Comparison of ENCODE assay signal across 8 cellular contexts in genomic region chr19:294341-294818, GRCh38. TPM values are rescaled to one million over a fixed set of nuclear protein-coding genes. Genes with fewer than 3 reads are reported as not detected.
DNase-seq lines count a peak whose midpoint lies in the region; ATAC-seq, FAIRE-seq and TF ChIP-seq lines count a peak whose summit lies in the region.

No MANE protein-coding gene starts in this region.

- H3K4me1 Mint-ChIP-seq in H9 = peaks cover 34 to 36% of the 10 kb centered on the region in 2 experiments
- peaks cover 5 to 13% of the 10 kb centered on the region in 2 donors for H3K4me1 Mint-ChIP-seq in effector memory CD8-positive, alpha-beta T cell (ENCODE audit: low read depth in 2 of 2)
- H3K4me1 Mint-ChIP-seq in naive thymus-derived CD8-positive, alpha-beta T cell = peaks cover 4 to 24% (median 20%) of the 10 kb centered on the region in 4 donors

- no peak overlapping the region for H4K8ac ChIP-seq in H9 (replicated peaks; ENCODE audit: insufficient read length, low read depth, low read length)

- H3K27me3 ChIP-seq in H9 (ENCODE audit: insufficient read depth, low read length) = no peaks in the 10 kb centered on the region; the same call in 1 of the 2 replicates

- H2BK12ac ChIP-seq in H9 (ENCODE audit: insufficient read length, low read depth, low read length) = no peak overlapping the region

- CTCF ChIA-PET in A549 (lab: Yijun Ruan, JAX) (no interaction called here), HEK293T (lab: Yijun Ruan, JAX) (no interaction called here)

- H3K23me2 ChIP-seq in H9 (ENCODE audit: insufficient read length, low read depth, low read length, poor library complexity, severe bottlenecking) = peaks cover 9% of the 10 kb centered on the region

- H3K18ac ChIP-seq in H9 (ENCODE audit: insufficient read length, low read depth, low read length) = no peak overlapping the region

- TF ChIP-seq EP300 in A549 (IDR thresholded peaks at IDR 0.05) = no peak

- no peaks in the 10 kb centered on the region for H3K79me1 ChIP-seq in H9 (ENCODE audit: insufficient read depth, low read depth, low read length, poor library complexity, severe bottlenecking)

- no peak overlapping the region for H2BK15ac ChIP-seq in H9 (ENCODE audit: low read depth, low read length)

- H3K4me2 ChIP-seq in A549 (peak overlapping the region; percentile 83; the same call in 2 of the 3 replicates), H9 (ENCODE audit: insufficient read depth, insufficient read length, low read length) (peak overlapping the region; percentile 47)

- no peak overlapping the region for H3K56ac ChIP-seq in H9 (ENCODE audit: insufficient read length, low read depth, low read length)

- peaks cover 29% of the 10 kb centered on the region for H3K27me3 Mint-ChIP-seq in H9 (ENCODE audit: low read depth)
- peaks cover 45 to 61% of the 10 kb centered on the region in 2 donors for H3K27me3 Mint-ChIP-seq in effector memory CD8-positive, alpha-beta T cell
- peaks cover 13 to 57% (median 31%) of the 10 kb centered on the region in 5 donors for H3K27me3 Mint-ChIP-seq in naive thymus-derived CD8-positive, alpha-beta T cell

- DNase-seq in A549 (ENCODE audit: low read depth in 1 of 2, low spot score in 1 of 2) (no peak), H9 (peak; percentile 52), NCI-H2171 (lab: John Stamatoyannopoulos, UW) (no peak), NCI-H748 (lab: John Stamatoyannopoulos, UW; ENCODE audit: unreplicated experiment) (no peak), HEK293T (ENCODE audit: extremely low spot score) (no peak)
- DNase-seq in effector memory CD8-positive, alpha-beta T cell = no peak
- DNase-seq in naive thymus-derived CD8-positive, alpha-beta T cell = peak in 1 of 10 donors; percentile 9

- no peak overlapping the region for H3K23ac ChIP-seq in H9 (ENCODE audit: insufficient read length, low read depth, low read length)

- no peak overlapping the region for H3K4ac ChIP-seq in H9 (ENCODE audit: low read depth, low read length)

- ATAC-seq in A549 = peak in 1 of 2 experiments; percentile 9; a peak in 1 of 6 replicates
- no peak for ATAC-seq in effector memory CD8-positive, alpha-beta T cell (replicated peaks)
- peak in 1 of 2 donors; percentile 23 for ATAC-seq in naive thymus-derived CD8-positive, alpha-beta T cell
- ATAC-seq in GM19452 (IDR thresholded peaks at IDR 0.05; ENCODE audit: unreplicated experiment) = no peak

- H3K14ac ChIP-seq in H9 (ENCODE audit: insufficient read depth, low read length) = no peak overlapping the region

- H3K27ac Mint-ChIP-seq in H9 = no peak overlapping the region
- H3K27ac Mint-ChIP-seq in effector memory CD8-positive, alpha-beta T cell = no peak overlapping the region
- H3K27ac Mint-ChIP-seq in naive thymus-derived CD8-positive, alpha-beta T cell = peak overlapping the region in 1 of 10 donors; percentile 75

- H3K4me1 ChIP-seq in A549 = peaks cover 5% of the 10 kb centered on the region; the same call in 2 of the 3 replicates
- peaks cover 2% of the 10 kb centered on the region for H3K4me1 ChIP-seq in H9 (ENCODE audit: insufficient read depth, low read length)

- peak overlapping the region; percentile 49 to 71; a peak in 4 of 5 replicates for H3K4me3 Mint-ChIP-seq in H9
- H3K4me3 Mint-ChIP-seq in effector memory CD8-positive, alpha-beta T cell = peak overlapping the region; percentile 15 to 49
- H3K4me3 Mint-ChIP-seq in naive thymus-derived CD8-positive, alpha-beta T cell = peak overlapping the region in 8 of 10 donors; percentile 51 to 63 (median 54)

- H2BK20ac ChIP-seq in H9 (ENCODE audit: low read depth, low read length, poor library complexity, severe bottlenecking) = no peak overlapping the region

- FAIRE-seq in A549 (lab: Jason Lieb, UNC) = no peak

- no peak for TF ChIP-seq RAD21 in A549 (conservative IDR thresholded peaks at IDR 0.05 in 1 of 2, IDR thresholded peaks at IDR 0.05 in 1 of 2)

- no peak overlapping the region for H4K91ac ChIP-seq in H9 (ENCODE audit: insufficient read length, low read depth, low read length)

- H2BK120ac ChIP-seq in H9 (ENCODE audit: low read depth, low read length, poor library complexity, severe bottlenecking) = no peak overlapping the region

- H4K5ac ChIP-seq in H9 (ENCODE audit: insufficient read length, low read depth, low read length) = no peak overlapping the region

- no peak overlapping the region for H2AFZ ChIP-seq in H9 (ENCODE audit: low read length)

- POLR2A ChIA-PET in A549 (lab: Yijun Ruan, JAX) = no interaction called here
- POLR2A ChIA-PET in naive thymus-derived CD8-positive, alpha-beta T cell (lab: Charles Lee) = no interaction called here
- POLR2A ChIA-PET in HEK293T (lab: Yijun Ruan, JAX) = no interaction called here

- H2BK5ac ChIP-seq in H9 (ENCODE audit: insufficient read length, low read length) = no peak overlapping the region

- TF ChIP-seq POLR2A in A549 (IDR thresholded peaks at IDR 0.05; ENCODE audit: low read length) = no peak

- peaks cover 6% of the 10 kb centered on the region in 2 experiments; a peak in 4 of 5 replicates for H3K9me3 Mint-ChIP-seq in H9
- H3K9me3 Mint-ChIP-seq in effector memory CD8-positive, alpha-beta T cell = no peaks in the 10 kb centered on the region
- no peaks in the 10 kb centered on the region for H3K9me3 Mint-ChIP-seq in naive thymus-derived CD8-positive, alpha-beta T cell

- H3K79me2 ChIP-seq in H9 (ENCODE audit: insufficient read depth, low read length) = no peaks in the 10 kb centered on the region

- H2AK5ac ChIP-seq in H9 (ENCODE audit: insufficient read length, low read length) = no peak overlapping the region

- H3K4me3 ChIP-seq in A549 = no peak overlapping the region

- TF ChIP-seq CTCF in A549 (IDR thresholded peaks at IDR 0.05) (no peak), H9 (conservative IDR thresholded peaks at IDR 0.05) (no peak)

- H3K9me3 ChIP-seq in A549 (no peaks in the 10 kb centered on the region), H9 (ENCODE audit: control insufficient read depth, low read depth, low read length) (no peaks in the 10 kb centered on the region)

- peaks cover 0 to 3% (median 1%) of the 10 kb centered on the region in 3 experiments; a peak in 3 of 7 replicates for H3K36me3 Mint-ChIP-seq in H9 (ENCODE audit: insufficient read depth in 1 of 3, low read depth in 3 of 3)
- H3K36me3 Mint-ChIP-seq in effector memory CD8-positive, alpha-beta T cell (ENCODE audit: insufficient read depth) = peaks cover 8% of the 10 kb centered on the region
- H3K36me3 Mint-ChIP-seq in naive thymus-derived CD8-positive, alpha-beta T cell = peaks cover 0 to 2% (median 0%) of the 10 kb centered on the region in 3 donors

- no peak overlapping the region for H3K27ac ChIP-seq in A549
- no peak overlapping the region for H3K27ac ChIP-seq in H9 (ENCODE audit: insufficient read length, low read depth, low read length)

- H3K9ac ChIP-seq in H9 (ENCODE audit: extremely low read depth, insufficient read length, low read length) = no peak overlapping the region

- no peaks in the 10 kb centered on the region for H4K20me1 ChIP-seq in H9 (ENCODE audit: control insufficient read depth, insufficient read depth, insufficient read length)

- WGBS in A549 (ENCODE audit: missing lambda C conversion rate) = 82% methylated on average over 6 of the region's 24 CpGs
- no CpG with 5 or more reads among the region's 24 CpGs for WGBS in H9 (ENCODE audit: extremely low coverage, insufficient read length, low lambda C conversion rate)

- H3T11ph ChIP-seq in H9 (ENCODE audit: low read length) = no peak overlapping the region

TF ChIP-seq in A549, 52 proteins besides CTCF, POLR2A, EP300 and RAD21 (continues in another document):
- TF ChIP-seq PBX3 (IDR thresholded peaks at IDR 0.05) (no peak), RARB (CRISPR knock-in tag; IDR thresholded peaks at IDR 0.05) (no peak), EHMT2 (IDR thresholded peaks at IDR 0.05; ENCODE audit: low read depth) (no peak), TFCP2L1 (CRISPR knock-in tag; IDR thresholded peaks at IDR 0.05) (no peak)

TF ChIP-seq in HEK293T, 16 proteins besides CTCF, POLR2A, EP300 and RAD21:
- TF ChIP-seq TARDBP (IDR thresholded peaks at IDR 0.05) = no peak
- no peak for TF ChIP-seq FOXM1 (IDR thresholded peaks at IDR 0.05; ENCODE audit: borderline replicate concordance)
- no peak for TF ChIP-seq NFRKB (IDR thresholded peaks at IDR 0.05)
- no peak for TF ChIP-seq ZNF384 (IDR thresholded peaks at IDR 0.05)
- no peak for TF ChIP-seq L3MBTL2 (conservative IDR thresholded peaks at IDR 0.05)
- TF ChIP-seq HDGF (IDR thresholded peaks at IDR 0.05; ENCODE audit: borderline replicate concordance) = no peak
- TF ChIP-seq SP1 (IDR thresholded peaks at IDR 0.05) = no peak
- TF ChIP-seq CTBP1 (IDR thresholded peaks at IDR 0.05; ENCODE audit: borderline replicate concordance) = no peak

RNA-seq across cellular contexts. Expression of gene PLPP2, which starts 3.2 kb away (rescaled TPM):
- polyA plus RNA-seq in A549 (2011; rRNA removed) (44.2 and 55.1 TPM in 2 replicates), A549 (2017; fragmentation: RNase III; extraction: RNeasy Plus Mini Kit Qiagen cat#74134 plus additional on column Dnase treatment) (89.6 to 100 TPM (median 90.9 TPM) in 3 replicates)
- 138 and 163 TPM in 2 replicates for polyA plus RNA-seq in A549 (2012; cell fraction: cytosol; rRNA removed)
- polyA plus RNA-seq in A549 (2012; cell fraction: nucleus; rRNA removed) = 214 and 240 TPM in 2 replicates
- polyA minus RNA-seq in A549 (2011; rRNA and poly(A)+ RNA removed) = 65.6 and 70.1 TPM in 2 replicates
- 143 and 152 TPM in 2 replicates for total RNA-seq in H9 (2021)
- not detected for total RNA-seq in naive thymus-derived CD8-positive, alpha-beta T cell
- polyA plus RNA-seq in naive thymus-derived CD8-positive, alpha-beta T cell = under 1 TPM in 1 of 3 donors, not detected in 2; 0.69 TPM

RNA-seq across cellular contexts. Expression of gene MIER2, which starts 50.2 kb away (rescaled TPM):
- polyA plus RNA-seq in A549 (2011; rRNA removed) (8.8 and 15.2 TPM in 2 replicates), A549 (2017; fragmentation: RNase III; extraction: RNeasy Plus Mini Kit Qiagen cat#74134 plus additional on column Dnase treatment) (9.3 to 11.5 TPM (median 11.2 TPM) in 3 replicates)
- polyA plus RNA-seq in A549 (2012; cell fraction: cytosol; rRNA removed) = 9.2 and 13.2 TPM in 2 replicates
- 29.6 and 40.2 TPM in 2 replicates for polyA plus RNA-seq in A549 (2012; cell fraction: nucleus; rRNA removed)
- polyA minus RNA-seq in A549 (2011; rRNA and poly(A)+ RNA removed) = 27.5 and 61.5 TPM in 2 replicates
- 60.5 TPM in 2 replicates for total RNA-seq in H9 (2021)
- 10 to 100 TPM; 16.8 to 20.3 TPM for total RNA-seq in naive thymus-derived CD8-positive, alpha-beta T cell
- polyA plus RNA-seq in naive thymus-derived CD8-positive, alpha-beta T cell = 1 to 10 TPM; 2.1 to 3.1 (median 2.4) TPM

Comparison
In these comparisons a context has a peak if more than half of its experiments do, and no peak if none do; other contexts are left out.
1. RNA of gene PLPP2, which starts 3.2 kb away (total RNA-seq): 143 to 152 TPM in H9; not detected in naive thymus-derived CD8-positive, alpha-beta T cell; every median in the first group is over 100 times any median in the second.
2. Peak in every context shown above with its lines, with median percentiles within 50 percentile points of each other: H3K4me3 Mint-ChIP-seq.